In genomic region chr2:96623116-96623515, GRCh38 we compare ENCODE assay signal across 34 cellular contexts. TPM values are rescaled to one million over a fixed set of nuclear protein-coding genes. Genes with fewer than 3 reads are reported as not detected.
DNase-seq lines count a peak whose midpoint lies in the region; ATAC-seq and TF ChIP-seq lines count a peak whose summit lies in the region.
"Had no signal": no experiment of that assay in that cellular context is flagged by ENCODE, and none has a peak within 500 bp of the region (broad histone marks: within the 10 kb centered on the region; RNA-seq: fewer than 3 reads in every experiment).

No MANE protein-coding gene starts in this region.

- TF ChIP-seq EP300 in suprapubic skin (IDR thresholded peaks at IDR 0.05), result no peak

- H3K4ac ChIP-seq in mesenchymal stem cell (ENCODE audit: low read depth in 1 of 2, low read length in 2 of 2), result no peak overlapping the region

- H2BK15ac ChIP-seq in mesenchymal stem cell (ENCODE audit: low read depth, poor library complexity, severe bottlenecking), result no peak overlapping the region

- no peak overlapping the region for H2BK5ac ChIP-seq in mesenchymal stem cell (ENCODE audit: low read depth, low read length, poor library complexity, severe bottlenecking)

- H3K23ac ChIP-seq in mesenchymal stem cell (ENCODE audit: low read length in 2 of 2), result no peak overlapping the region

- H2BK12ac ChIP-seq in mesenchymal stem cell (ENCODE audit: low read length in 2 of 2), result no peak overlapping the region

- H3K79me2 ChIP-seq in smooth muscle cell (ENCODE audit: low read depth), result peaks cover 16% of the 10 kb centered on the region

- H3K79me1 ChIP-seq in mesenchymal stem cell (replicated peaks; ENCODE audit: low read length, poor library complexity, severe bottlenecking), result peaks cover 25% of the 10 kb centered on the region

- H2AFZ ChIP-seq in mesenchymal stem cell (ENCODE audit: low read depth, low read length), result no peak overlapping the region
- H2AFZ ChIP-seq in smooth muscle cell (ENCODE audit: low read depth), result no peak overlapping the region
- H2AFZ ChIP-seq: GM23248 had no signal

- H2AK5ac ChIP-seq in mesenchymal stem cell (ENCODE audit: low read length, severe bottlenecking), result no peak overlapping the region

- H3K9ac ChIP-seq in mesenchymal stem cell (ENCODE audit: low read length), result no peak overlapping the region
- H3K9ac ChIP-seq in smooth muscle cell (ENCODE audit: low read depth), result no peak overlapping the region
- H3K9ac ChIP-seq: BLaER1 treated with 17β-estradiol and CSF1 and Interleukin-3, amounts not matched to agents 10 nM and 100 nM; GM23248 had no signal

- peaks cover 17 to 41% of the 10 kb centered on the region in 2 experiments for H3K36me3 ChIP-seq in mesenchymal stem cell (ENCODE audit: control insufficient read depth in 1 of 2, insufficient read depth in 2 of 2, low read depth in 1 of 2, low read length in 2 of 2)
- no peaks in the 10 kb centered on the region for H3K36me3 ChIP-seq in smooth muscle cell (ENCODE audit: low read depth)
- peaks cover 27% of the 10 kb centered on the region for H3K36me3 ChIP-seq in suprapubic skin
- H3K36me3 ChIP-seq: uterus had no signal

- H3K4me3 ChIP-seq in choroid plexus epithelial cell (ENCODE audit: low read depth, low read length), result no peak overlapping the region
- no peak overlapping the region for H3K4me3 ChIP-seq in mesenchymal stem cell (ENCODE audit: insufficient read depth in 1 of 2, low read depth in 1 of 2, low read length in 2 of 2)
- H3K4me3 ChIP-seq in smooth muscle cell, result no peak overlapping the region
- no peak overlapping the region for H3K4me3 ChIP-seq in suprapubic skin
- H3K4me3 ChIP-seq: BLaER1 treated with 17β-estradiol and CSF1 and Interleukin-3, amounts not matched to agents 10 nM and 100 nM; gastroesophageal sphincter; GM23248; pancreas; testis; uterus had no signal

- WGBS in mesenchymal stem cell, result 74% methylated on average over 3 of the region's 3 CpGs
- WGBS in smooth muscle cell (ENCODE audit: low lambda C conversion rate), result over 99% methylated on average over 3 of the region's 3 CpGs
- 88% methylated on average over 3 of the region's 3 CpGs for WGBS in suprapubic skin

- H3K27ac ChIP-seq in mesenchymal stem cell (ENCODE audit: low read length, poor library complexity, severe bottlenecking) (no peak overlapping the region), smooth muscle cell (ENCODE audit: low read depth) (no peak overlapping the region), suprapubic skin (no peak overlapping the region)
- H3K27ac ChIP-seq: BLaER1 treated with 17β-estradiol and CSF1 and Interleukin-3, amounts not matched to agents 10 nM and 100 nM; GM23248; testis; uterus had no signal

- H3K4me1 ChIP-seq in mesenchymal stem cell (ENCODE audit: control insufficient read depth, insufficient read depth, low read depth, low read length) (peaks cover 9% of the 10 kb centered on the region), smooth muscle cell (ENCODE audit: low read depth) (no peaks in the 10 kb centered on the region), suprapubic skin (peaks cover 22% of the 10 kb centered on the region)

- ATAC-seq in omental fat pad (ENCODE audit: low FRiP score) (no peak), GM19023 (IDR thresholded peaks at IDR 0.05; ENCODE audit: unreplicated experiment) (no peak)
- ATAC-seq: activated naive CD8-positive, alpha-beta T cell treated with anti-CD3 and anti-CD28 coated beads, Interleukin-2, amount 50 U/mL, for 24 hours; gastroesophageal sphincter; left lobe of liver; naive thymus-derived CD8-positive, alpha-beta T cell; right cardiac atrium; stimulated activated memory B cell treated with anti-CD40 and anti-IgM and Interleukin-4, amounts not matched to agents 10 μg/mL and 1 μg/mL and 100 μg/mL, for 72 hours had no signal

- H3K27me3 ChIP-seq in mesenchymal stem cell (ENCODE audit: control insufficient read depth in 1 of 2, insufficient read depth in 1 of 2, low read length in 2 of 2), result no peaks in the 10 kb centered on the region
- H3K27me3 ChIP-seq in smooth muscle cell (ENCODE audit: low read depth), result no peaks in the 10 kb centered on the region
- H3K27me3 ChIP-seq in suprapubic skin, result no peaks in the 10 kb centered on the region
- H3K27me3 ChIP-seq: BLaER1 treated with 17β-estradiol and CSF1 and Interleukin-3, amounts not matched to agents 10 nM and 100 nM; gastroesophageal sphincter; pancreas; testis; uterus had no signal

- peaks cover 10% of the 10 kb centered on the region for H4K20me1 ChIP-seq in smooth muscle cell (ENCODE audit: low read depth)

- H3K4me2 ChIP-seq in mesenchymal stem cell (ENCODE audit: low read length, poor library complexity, severe bottlenecking) (no peak overlapping the region), smooth muscle cell (no peak overlapping the region)

- peak; percentile 78 for DNase-seq in CD1c-positive myeloid dendritic cell (ENCODE audit: extremely low spot score)
- peak; percentile 4 for DNase-seq in MV-4-11 (lab: John Stamatoyannopoulos, UW)
- DNase-seq in choroid plexus epithelial cell (ENCODE audit: low read depth), result peak; percentile 35
- DNase-seq in mesenchymal stem cell, result peak; percentile 13
- no peak for DNase-seq in smooth muscle cell (lab: John Stamatoyannopoulos, UW; ENCODE audit: unreplicated experiment)
- no peak for DNase-seq in suprapubic skin (ENCODE audit: low spot score in 2 of 2)
- no peak for DNase-seq in omental fat pad (ENCODE audit: low spot score)
- DNase-seq: activated CD4-positive, alpha-beta T cell treated with anti-CD3 and anti-CD28 coated beads for 1 hour; activated CD8-positive, alpha-beta memory T cell treated with anti-CD3 and anti-CD28 coated beads for 24 hours; activated gamma-delta T cell; activated naive CD8-positive, alpha-beta T cell treated with anti-CD3 and anti-CD28 coated beads, Interleukin-2, amount 50 U/mL, for 24 hours; activated T-cell treated with anti-CD3 and anti-CD28 coated beads, Interleukin-2, amount 50 U/mL, for 1 hour; central memory CD4-positive, alpha-beta T cell; DND-41; GM23248; hippocampal formation; naive thymus-derived CD8-positive, alpha-beta T cell; NCI-H1105; NCI-H187 treated with DMSO at 0.1 percent for 48 hours; NCI-H526; NK-92 treated with Interleukin-12 subunit alpha and Interleukin-12 subunit beta, amount 100 ng/mL, for 24 hours; pancreas; right cardiac atrium; stimulated activated CD4-positive, alpha-beta T cell treated with anti-CD3 and anti-CD28 coated beads, Interleukin-12 subunit alpha, Interleukin-12 subunit beta, amount 100 ng/mL, for 4 hours; stimulated activated CD4-positive, alpha-beta T cell treated with anti-CD3 and anti-CD28 coated beads, Interleukin-4, amount 100 ng/mL, for 1 hour; T-helper 1 cell; testis; uterus had no signal

- no peak overlapping the region for H2BK120ac ChIP-seq in mesenchymal stem cell (ENCODE audit: low read depth, low read length)

- H3K14ac ChIP-seq in mesenchymal stem cell (ENCODE audit: low read length in 2 of 2), result no peak overlapping the region

- H4K91ac ChIP-seq in mesenchymal stem cell (ENCODE audit: low read length), result no peak overlapping the region

- no peak overlapping the region for H3K18ac ChIP-seq in mesenchymal stem cell (ENCODE audit: low read depth in 1 of 2, low read length in 2 of 2)

- H4K8ac ChIP-seq in mesenchymal stem cell (ENCODE audit: low read length), result no peak overlapping the region

- H3F3A ChIP-seq in smooth muscle cell (ENCODE audit: low read depth), result no peaks in the 10 kb centered on the region

- TF ChIP-seq CTCF in choroid plexus epithelial cell (conservative IDR thresholded peaks at IDR 0.05; ENCODE audit: low read depth, low read length) (no peak), smooth muscle cell (IDR thresholded peaks at IDR 0.05; ENCODE audit: borderline replicate concordance, insufficient read depth, poor library complexity, severe bottlenecking) (no peak), suprapubic skin (IDR thresholded peaks at IDR 0.05) (no peak), omental fat pad (IDR thresholded peaks at IDR 0.05) (no peak)

- no peak for TF ChIP-seq POLR2A in suprapubic skin (IDR thresholded peaks at IDR 0.05)

- H3K9me3 ChIP-seq in mesenchymal stem cell (ENCODE audit: control insufficient read depth, low read length) (no peaks in the 10 kb centered on the region), smooth muscle cell (replicated peaks; ENCODE audit: low read depth) (no peaks in the 10 kb centered on the region), suprapubic skin (no peaks in the 10 kb centered on the region)
- H3K9me3 ChIP-seq: BLaER1 treated with 17β-estradiol and CSF1 and Interleukin-3, amounts not matched to agents 10 nM and 100 nM; gastroesophageal sphincter; pancreas; testis; uterus had no signal

RNA-seq across cellular contexts. Expression of gene KANSL3, which starts 15.0 kb away (rescaled TPM):
- 10.5 TPM for polyA plus RNA-seq in mesenchymal stem cell (2013, experiment 1 of 2)
- polyA plus RNA-seq in mesenchymal stem cell (2013, experiment 2 of 2), result 10.7 TPM
- total RNA-seq in smooth muscle cell (13.3 and 16.2 TPM in 2 replicates), suprapubic skin (10 to 100 TPM; 29.3 to 70.5 (median 37.4) TPM), omental fat pad (10 to 100 TPM; 35.7 to 48.4 (median 39.0) TPM)
- polyA plus RNA-seq in smooth muscle cell, result 12.0 and 14.6 TPM in 2 replicates

RNA-seq across cellular contexts. Expression of gene FER1L5, which starts 19.4 kb away (rescaled TPM):
- 0.01 TPM for polyA plus RNA-seq in mesenchymal stem cell (2013, experiment 1 of 2)
- polyA plus RNA-seq in mesenchymal stem cell (2013, experiment 2 of 2), result not detected
- total RNA-seq in smooth muscle cell (not detected in 2 replicates), suprapubic skin (not detected), omental fat pad (not detected)
- polyA plus RNA-seq in smooth muscle cell, result 0.12 TPM in 1 of 2 replicates, not detected in the other
- total RNA-seq: dermis microvascular lymphatic vessel endothelial cell; gastroesophageal sphincter; naive thymus-derived CD8-positive, alpha-beta T cell had no signal

Comparison
In these comparisons a context has a peak if more than half of its experiments do, and no peak if none do; other contexts are left out.
1. DNase-seq: peak in CD1c-positive myeloid dendritic cell (single experiment), MV-4-11 (single experiment), choroid plexus epithelial cell (single experiment) and mesenchymal stem cell (single experiment); none in smooth muscle cell (single experiment), suprapubic skin (0 of 2) and omental fat pad (single experiment).